ENCODE assay signal across 21 cellular contexts in the genomic region with DNA sequence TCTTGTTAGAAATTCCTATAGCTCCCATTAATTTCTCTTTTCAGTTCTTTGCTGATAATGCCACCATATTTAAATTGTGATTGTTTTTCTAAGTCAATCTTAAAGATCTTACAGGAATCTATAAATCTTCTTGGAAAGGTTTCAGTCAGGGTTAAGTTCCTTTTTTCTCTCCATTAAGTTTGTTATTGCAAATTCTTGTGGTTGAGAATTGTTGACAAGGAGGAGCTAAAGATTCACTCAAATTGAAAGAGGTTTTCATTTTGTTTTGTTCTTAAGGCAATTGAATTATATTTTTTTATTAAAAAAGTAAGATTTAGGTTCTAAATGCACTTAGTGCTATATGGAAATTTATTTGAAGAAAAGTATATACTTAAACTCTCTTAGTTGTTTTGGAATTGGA.
DNase-seq lines count a peak whose midpoint lies in the region; ATAC-seq and TF ChIP-seq lines count a peak whose summit lies in the region.
"Had no signal": no experiment of that assay in that cellular context is flagged by ENCODE, and none has a peak within 500 bp of the region (broad histone marks: within the 10 kb centered on the region; RNA-seq: fewer than 3 reads in every experiment).

No MANE protein-coding gene starts in this region.

- no TSS peak for BruUV-seq in PC-9 (replicated peaks; lab: Mats Ljungman, UMichigan)

- H3K4me1 Mint-ChIP-seq in activated naive CD8-positive, alpha-beta T cell treated with anti-CD3 and anti-CD28 coated beads, Interleukin-2, amount 50 U/mL, for 24 hours, result no peaks in the 10 kb centered on the region
- H3K4me1 Mint-ChIP-seq: CD14-positive monocyte had no signal

- H4K20me1 ChIP-seq in PC-9 (ENCODE audit: insufficient read depth), result no peaks in the 10 kb centered on the region

- CTCF ChIA-PET in PC-9 (lab: Charles Lee), result no interaction called here

- H3K27ac Mint-ChIP-seq in activated naive CD8-positive, alpha-beta T cell treated with anti-CD3 and anti-CD28 coated beads, Interleukin-2, amount 50 U/mL, for 24 hours, result no peak overlapping the region
- H3K27ac Mint-ChIP-seq: CD14-positive monocyte had no signal

- POLR2A ChIA-PET in PC-9 (lab: Charles Lee; ENCODE audit: unreplicated experiment), result no interaction called here

- no peaks in the 10 kb centered on the region for H3K27me3 Mint-ChIP-seq in activated naive CD8-positive, alpha-beta T cell treated with anti-CD3 and anti-CD28 coated beads, Interleukin-2, amount 50 U/mL, for 24 hours

- no peaks in the 10 kb centered on the region; the same call in 1 of the 2 replicates for H3K9me2 ChIP-seq in PC-9 (ENCODE audit: insufficient read depth)

- peak overlapping the region; percentile 61; the same call in 1 of the 2 replicates for H2AFZ ChIP-seq in PC-9

- no peak overlapping the region for H3K4me3 Mint-ChIP-seq in activated naive CD8-positive, alpha-beta T cell treated with anti-CD3 and anti-CD28 coated beads, Interleukin-2, amount 50 U/mL, for 24 hours
- H3K4me3 Mint-ChIP-seq: CD14-positive monocyte had no signal

- ATAC-seq in activated naive CD8-positive, alpha-beta T cell treated with anti-CD3 and anti-CD28 coated beads, Interleukin-2, amount 50 U/mL, for 24 hours, result no peak
- ATAC-seq: HepG2, Panc1 had no signal

- no peak overlapping the region for H3K27ac ChIP-seq in PC-9
- H3K27ac ChIP-seq: KMS-11, SJCRH30 had no signal

- 0 out of 2 replicates have a peak, but pooled peaks cover 1% of the 10 kb centered on the region for H3K4me1 ChIP-seq in PC-9 (replicated peaks; ENCODE audit: insufficient read depth)
- H3K4me1 ChIP-seq: SJCRH30 had no signal

- no peaks in the 10 kb centered on the region for H3K9me3 ChIP-seq in PC-9 (ENCODE audit: insufficient read depth, low read depth)
- H3K9me3 ChIP-seq: SJCRH30 had no signal

- DNase-seq in SKM-1 treated with dmso at 0.1 percent for 144 hours (lab: John Stamatoyannopoulos, UW; ENCODE audit: unreplicated experiment) (peak; percentile 1), SKM-1 (lab: John Stamatoyannopoulos, UW; ENCODE audit: unreplicated experiment) (no peak), PC-9 (no peak), fibroblast of villous mesenchyme (ENCODE audit: low read depth) (peak; percentile 21), ureter (ENCODE audit: low spot score) (no peak), NCI-H2227 (lab: John Stamatoyannopoulos, UW; ENCODE audit: unreplicated experiment) (no peak)
- DNase-seq in activated CD4-positive, alpha-beta T cell treated with anti-CD3 and anti-CD28 coated beads for 1 hour, result no peak
- DNase-seq in activated naive CD8-positive, alpha-beta T cell treated with anti-CD3 and anti-CD28 coated beads, Interleukin-2, amount 50 U/mL, for 24 hours, result no peak
- DNase-seq: 8988T, DMS79, H7, NCI-H1105, NCI-H1694, NCI-H2081 treated with DMSO at 0.1 percent for 48 hours, NCI-H510A, NCI-H774, SJCRH30 had no signal

- intact Hi-C loops in PC-9 (cut with micrococcal nuclease; ENCODE audit: unreplicated experiment), result no loop called here

- H3K4me3 ChIP-seq in PC-9 (no peak overlapping the region), fibroblast of villous mesenchyme (ENCODE audit: low read depth, low read length) (no peak overlapping the region)
- H3K4me3 ChIP-seq: SJCRH30 had no signal

- TF ChIP-seq CTCF in PC-9 (conservative IDR thresholded peaks at IDR 0.05) (no peak), fibroblast of villous mesenchyme (IDR thresholded peaks at IDR 0.05; ENCODE audit: insufficient read depth, low read depth, low read length) (no peak)

- no peak overlapping the region for H3K4me2 ChIP-seq in PC-9
- H3K4me2 ChIP-seq: KMS-11 had no signal

- H3K27me3 ChIP-seq in PC-9 (ENCODE audit: insufficient read depth, low read depth), result no peaks in the 10 kb centered on the region
- H3K27me3 ChIP-seq: SJCRH30 had no signal

- H3F3A ChIP-seq in PC-9 (ENCODE audit: insufficient read depth, low read depth), result peaks cover 3% of the 10 kb centered on the region; the same call in 1 of the 2 replicates

- H3K36me3 ChIP-seq in PC-9 (ENCODE audit: low read depth), result no peaks in the 10 kb centered on the region
- H3K36me3 ChIP-seq: SJCRH30 had no signal

- H3K79me2 ChIP-seq in PC-9 (ENCODE audit: low read depth), result no peaks in the 10 kb centered on the region

- no peaks in the 10 kb centered on the region for H3K9me3 Mint-ChIP-seq in activated naive CD8-positive, alpha-beta T cell treated with anti-CD3 and anti-CD28 coated beads, Interleukin-2, amount 50 U/mL, for 24 hours

- no peaks in the 10 kb centered on the region for H3K36me3 Mint-ChIP-seq in activated naive CD8-positive, alpha-beta T cell treated with anti-CD3 and anti-CD28 coated beads, Interleukin-2, amount 50 U/mL, for 24 hours (ENCODE audit: low read depth)
- H3K36me3 Mint-ChIP-seq: CD14-positive monocyte had no signal

Comparison
In these comparisons a context has a peak if more than half of its experiments do, and no peak if none do; other contexts are left out.
1. DNase-seq: peak in SKM-1 treated with dmso at 0.1 percent for 144 hours (single experiment) and fibroblast of villous mesenchyme (single experiment); none in SKM-1 (single experiment), PC-9 (0 of 2), ureter (single experiment), NCI-H2227 (single experiment), activated CD4-positive, alpha-beta T cell treated with anti-CD3 and anti-CD28 coated beads for 1 hour (single experiment) and activated naive CD8-positive, alpha-beta T cell treated with anti-CD3 and anti-CD28 coated beads, Interleukin-2, amount 50 U/mL, for 24 hours (single experiment).